Comparison of ENCODE assay signal across 8 cellular contexts in the genomic region with DNA sequence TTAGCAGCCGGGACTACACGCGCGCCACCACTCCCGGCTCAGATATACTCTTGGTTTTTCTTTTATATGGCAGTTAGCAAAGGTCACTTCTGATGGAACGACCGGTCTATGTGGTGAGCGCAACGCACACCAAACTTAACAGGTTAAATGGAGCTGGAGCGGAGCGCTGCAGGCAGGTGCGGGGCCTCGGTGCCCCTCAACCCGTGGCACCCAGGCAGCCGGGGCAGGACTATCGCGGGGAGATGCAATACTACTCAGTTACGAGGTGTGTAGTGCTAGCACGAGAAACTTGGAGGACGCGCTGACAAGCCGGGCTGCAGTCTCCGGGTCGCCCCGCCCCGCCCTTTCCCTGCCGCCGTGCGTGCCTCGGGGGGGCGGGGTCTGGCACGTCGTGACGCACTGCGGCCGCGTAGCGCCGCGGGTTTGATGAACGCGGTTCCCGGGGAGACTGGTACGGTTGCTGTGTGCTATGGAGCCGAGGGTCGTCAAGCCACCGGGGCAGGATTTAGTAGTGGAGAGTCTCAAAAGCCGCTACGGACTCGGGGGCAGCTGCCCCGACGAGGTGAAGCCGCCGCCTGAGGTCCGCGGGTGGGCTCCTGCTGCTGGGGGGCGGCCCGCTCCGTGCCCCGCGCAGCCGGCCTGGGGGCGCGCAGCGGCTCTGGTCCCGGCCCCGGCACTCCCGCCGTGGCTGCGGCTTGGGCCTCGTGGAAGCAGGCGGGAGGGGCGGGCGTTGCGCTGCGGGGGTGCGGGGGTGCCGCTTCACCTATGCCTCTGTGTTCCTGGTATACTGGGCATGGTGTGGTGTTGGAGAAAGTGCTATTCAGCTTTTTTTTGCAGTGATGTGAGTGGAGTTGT. TPM values are rescaled to one million over a fixed set of nuclear protein-coding genes. Genes with fewer than 3 reads are reported as not detected.
DNase-seq lines count a peak whose midpoint lies in the region; ATAC-seq, FAIRE-seq and TF ChIP-seq lines count a peak whose summit lies in the region.

A gene with protein sequence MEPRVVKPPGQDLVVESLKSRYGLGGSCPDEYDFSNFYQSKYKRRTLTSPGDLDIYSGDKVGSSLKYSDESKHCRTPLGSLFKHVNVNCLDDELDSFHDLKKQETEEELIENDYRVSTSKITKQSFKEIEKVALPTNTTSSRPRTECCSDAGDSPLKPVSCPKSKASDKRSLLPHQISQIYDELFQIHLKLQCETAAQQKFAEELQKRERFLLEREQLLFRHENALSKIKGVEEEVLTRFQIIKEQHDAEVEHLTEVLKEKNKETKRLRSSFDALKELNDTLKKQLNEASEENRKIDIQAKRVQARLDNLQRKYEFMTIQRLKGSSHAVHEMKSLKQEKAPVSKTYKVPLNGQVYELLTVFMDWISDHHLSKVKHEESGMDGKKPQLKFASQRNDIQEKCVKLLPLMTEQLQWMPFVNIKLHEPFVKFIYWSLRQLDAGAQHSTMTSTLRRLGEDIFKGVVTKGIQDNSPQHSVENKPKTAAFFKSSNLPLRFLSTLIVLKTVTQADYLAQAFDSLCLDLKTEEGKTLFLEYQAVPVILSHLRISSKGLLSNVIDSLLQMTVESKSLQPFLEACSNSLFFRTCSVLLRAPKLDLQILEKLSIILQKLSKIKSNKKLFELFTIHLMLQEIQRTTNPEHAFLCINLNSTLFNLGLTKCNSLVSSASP (plus strand): TSS at position 418 of the 855 bp plus-strand sequence. CDS start 52 bp downstream, at position 470.

- H4K20me1 ChIP-seq in H1 (replicated peaks in 1 of 2; ENCODE audit: control insufficient read depth in 1 of 2, insufficient read depth in 2 of 2, low read length in 2 of 2), result peaks cover 1 to 6% of the 10 kb centered on the region in 2 experiments

- H2AFZ ChIP-seq in H1 (ENCODE audit: low read length), result no peak within 1 kb of the TSS; the same call in 1 of the 2 replicates

- TF ChIP-seq POLR2A in H1 (IDR thresholded peaks at IDR 0.05; ENCODE audit: control extremely low read depth in 1 of 2, low read depth in 2 of 2, low read length in 2 of 2), result peak; percentile 97

- FAIRE-seq in H1 (lab: Jason Lieb, UNC), result no peak

- WGBS in H1 (ENCODE audit: extremely low coverage in 1 of 2, insufficient coverage in 1 of 2, insufficient read length in 1 of 2, insufficient replicate concordance in 2 of 2, low coverage in 1 of 2, low lambda C conversion rate in 2 of 2, missing lambda C conversion rate in 1 of 2), 2 experiments, result 2% methylated on average over 48 of the region's 78 CpGs; no CpG with 5 or more reads in 1 of the 2 experiments

- H3K79me2 ChIP-seq in H1 (ENCODE audit: control insufficient read depth in 1 of 2, insufficient read depth in 2 of 2, low read length in 2 of 2), result peaks cover 0 to 18% of the 10 kb centered on the region in 2 experiments; a peak in 3 of 4 replicates

- H3K79me1 ChIP-seq in H1 (ENCODE audit: low read depth, low read length), result no peaks in the 10 kb centered on the region

- no peak within 1 kb of the TSS for H2BK120ac ChIP-seq in H1 (replicated peaks; ENCODE audit: low read depth, low read length)

- H4K8ac ChIP-seq in H1 (ENCODE audit: extremely low read depth, insufficient read depth, low read length), result peak within 1 kb of the TSS; percentile 94; the same call in 1 of the 2 replicates

- peak within 1 kb of the TSS; percentile 67 to 92 for H3K4me2 ChIP-seq in H1 (ENCODE audit: insufficient read depth in 1 of 2, low read depth in 2 of 2, low read length in 2 of 2)

- H3K27me3 ChIP-seq in H1 (replicated peaks in 1 of 4; ENCODE audit: control insufficient read depth in 3 of 4, extremely low read depth in 1 of 4, insufficient read depth in 3 of 4, low read length in 3 of 4), result no peaks in the 10 kb centered on the region

- H3K27ac ChIP-seq in H1 (ENCODE audit: low read depth, low read length), result peak within 1 kb of the TSS; percentile 92

- H2BK12ac ChIP-seq in H1 (ENCODE audit: low read depth, low read length), result no peak within 1 kb of the TSS

- H3K4me1 ChIP-seq in H1 (replicated peaks in 1 of 4; ENCODE audit: control insufficient read depth in 3 of 4, insufficient read depth in 4 of 4, low read length in 3 of 4), result no peaks in the 10 kb centered on the region; a peak in 1 of 7 replicates

- no peak for TF ChIP-seq EP300 in H1 (IDR thresholded peaks at IDR 0.05; ENCODE audit: borderline replicate concordance in 1 of 2, low read depth in 2 of 2, low read length in 2 of 2)

- H4K5ac ChIP-seq in H1 (ENCODE audit: insufficient read length, low read depth, low read length), result peak within 1 kb of the TSS; percentile 18

- no peak within 1 kb of the TSS for H3K14ac ChIP-seq in H1 (ENCODE audit: insufficient read length)

- H3K23ac ChIP-seq in H1 (ENCODE audit: insufficient read length), result no peak within 1 kb of the TSS

- H2BK20ac ChIP-seq in H1 (ENCODE audit: low read length), result no peak within 1 kb of the TSS

- H2AK5ac ChIP-seq in H1 (ENCODE audit: low read depth, low read length), result no peak within 1 kb of the TSS

- peaks cover 5% of the 10 kb centered on the region; the same call in 1 of the 2 replicates for H3K23me2 ChIP-seq in H1 (ENCODE audit: low read depth, low read length)

- H3K9ac ChIP-seq in H1 (replicated peaks in 1 of 4; ENCODE audit: extremely low read depth in 1 of 4, low read depth in 3 of 4, low read length in 3 of 4), result peak within 1 kb of the TSS; percentile 85 to 91 (median 90)

- no peak within 1 kb of the TSS for H3K18ac ChIP-seq in H1 (ENCODE audit: extremely low read depth, low read length)

- H3K4ac ChIP-seq in H1 (replicated peaks; ENCODE audit: insufficient read length, low read depth, low read length), result peak within 1 kb of the TSS; percentile 8

- H3K56ac ChIP-seq in H1 (replicated peaks; ENCODE audit: insufficient read length, low read depth, low read length), result peak within 1 kb of the TSS; percentile 82

- DNase-seq in COLO829 (ENCODE audit: low spot score), result peak; percentile 79
- DNase-seq in HS-27A (ENCODE audit: low read depth), result peak; percentile 71
- DNase-seq in NOMO-1 treated with DMSO at 0.1 percent for 48 hours (lab: John Stamatoyannopoulos, UW; ENCODE audit: unreplicated experiment), result peak; percentile 84
- DNase-seq in H1 (ENCODE audit: low read depth in 1 of 2, low spot score in 2 of 2), result peak; percentile 78 to 95
- peak; percentile 95 for DNase-seq in mesenteric fat pad (ENCODE audit: low spot score)
- peak; percentile 77 for DNase-seq in stimulated activated CD8-positive, alpha-beta memory T cell treated with anti-CD3 and anti-CD28 coated beads, Interleukin-15, amount 100 ng/mL, for 1 hour (ENCODE audit: low read depth)

- peak within 1 kb of the TSS; percentile 63 to 82 (median 74) for H3K4me3 ChIP-seq in H1 (ENCODE audit: extremely low read depth in 1 of 4, insufficient read depth in 2 of 4, low read depth in 3 of 4, low read length in 4 of 4)

- CTCF ChIA-PET in activated CD8-positive, alpha-beta memory T cell treated with anti-CD3 and anti-CD28 coated beads for 36 hours (lab: Charles Lee), result no interaction called here
- CTCF ChIA-PET in H1 (lab: Charles Lee; ENCODE audit: partially characterized antibody), result interaction anchor here (0.7 to 1.1 kb wide), 2 partner anchors 12 to 352 kb away, joined by 4 read pairs; no protein-coding TSS in a partner anchor

- no peaks in the 10 kb centered on the region for H3K9me3 ChIP-seq in H1 (ENCODE audit: insufficient read depth in 2 of 2, low read depth in 1 of 2, low read length in 1 of 2)

- TF ChIP-seq CTCF in H1 (IDR thresholded peaks at IDR 0.05; ENCODE audit: control extremely low read depth in 1 of 3, insufficient read depth in 1 of 3, low read depth in 1 of 3, low read length in 3 of 3), result no peak

- TF ChIP-seq RAD21 in H1 (IDR thresholded peaks at IDR 0.05 in 1 of 2, conservative IDR thresholded peaks at IDR 0.05 in 1 of 2; ENCODE audit: low read depth in 2 of 2, low read length in 2 of 2), result no peak

- peak; percentile 93 for ATAC-seq in GM19468 (IDR thresholded peaks at IDR 0.05; ENCODE audit: extremely low read depth, unreplicated experiment)

- H2BK15ac ChIP-seq in H1 (ENCODE audit: low read length), result no peak within 1 kb of the TSS; the same call in 1 of the 2 replicates

- POLR2A ChIA-PET in activated CD8-positive, alpha-beta memory T cell treated with anti-CD3 and anti-CD28 coated beads for 36 hours (lab: Charles Lee), result no interaction called here
- POLR2A ChIA-PET in H1 (lab: Charles Lee; ENCODE audit: partially characterized antibody), result interaction anchor here (0.6 to 1.2 kb wide), 3 partner anchors 27 to 160 kb away, joined by 3 read pairs; no protein-coding TSS in a partner anchor

- H3K36me3 ChIP-seq in H1 (ENCODE audit: control insufficient read depth in 2 of 4, insufficient read depth in 4 of 4, low read length in 3 of 4), result peaks cover 10 to 50% (median 23%) of the 10 kb centered on the region in 4 experiments

- no peak within 1 kb of the TSS for H4K91ac ChIP-seq in H1 (replicated peaks; ENCODE audit: insufficient read length, low read length)

- 0 out of 2 replicates have a peak within 1 kb of the TSS, but pooled peaks have one; percentile 53 for H2BK5ac ChIP-seq in H1 (ENCODE audit: low read depth, low read length)

TF ChIP-seq in H1, 55 proteins besides CTCF, POLR2A, EP300 and RAD21 (continues in another document):
- TF ChIP-seq SRF (IDR thresholded peaks at IDR 0.05; ENCODE audit: low read depth, low read length) (no peak), RBBP5 (IDR thresholded peaks at IDR 0.05; ENCODE audit: borderline replicate concordance, low read depth, low read length) (peak; percentile 71), FOSL1 (IDR thresholded peaks at IDR 0.05; ENCODE audit: insufficient read depth, low read depth, low read length) (no peak), KDM5A (IDR thresholded peaks at IDR 0.05; ENCODE audit: low read length) (no peak), CTBP2 (IDR thresholded peaks at IDR 0.05; ENCODE audit: borderline replicate concordance, insufficient read depth, insufficient read length, low read length) (no peak), JUND (IDR thresholded peaks at IDR 0.05; ENCODE audit: low read length) (no peak), CEBPB (IDR thresholded peaks at IDR 0.05; ENCODE audit: low read depth, low read length) (no peak), TAF7 (optimal IDR thresholded peaks at IDR 0.05; ENCODE audit: borderline replicate concordance, low read depth, low read length) (no peak)

RNA-seq across cellular contexts. Expression of the gene that starts here (rescaled TPM):
- 10 to 100 TPM; 14.0 to 16.0 TPM for total RNA-seq in activated CD8-positive, alpha-beta memory T cell treated with anti-CD3 and anti-CD28 coated beads for 36 hours
- total RNA-seq in H1 (2021; fragmentation: NEBNext Ultra II Directional; extraction: Animal tissue kit (Norgen Biotek cat#: 25700)), result 29.8 and 31.6 TPM in 2 replicates
- polyA plus RNA-seq in H1 (2011; rRNA removed), result 5.4 and 8.3 TPM in 2 replicates
- polyA plus RNA-seq in H1 (2011; cell fraction: cytosol; rRNA removed), result 9.4 TPM
- 14.5 TPM for polyA plus RNA-seq in H1 (2011; cell fraction: nucleus; rRNA removed)
- polyA plus RNA-seq in H1 (2012, experiment 1 of 2), result 11.2 to 22.2 TPM (median 12.9 TPM) in 4 replicates
- 3.8 TPM for polyA plus RNA-seq in H1 (2012, experiment 2 of 2)
- polyA plus RNA-seq in H1 (2013, experiment 1 of 2), result 23.2 TPM
- polyA plus RNA-seq in H1 (2013, experiment 2 of 2), result 22.0 TPM
- 20.3 and 22.3 TPM in 2 replicates for polyA minus RNA-seq in H1 (2011; rRNA and poly(A)+ RNA removed)
- 19.4 TPM for polyA minus RNA-seq in H1 (2011; cell fraction: cytosol; rRNA and poly(A)+ RNA removed)
- 55.8 TPM for polyA minus RNA-seq in H1 (2011; cell fraction: nucleus; rRNA and poly(A)+ RNA removed)
- total RNA-seq in mesenteric fat pad, result 3.8 TPM

Comparison
In these comparisons a context has a peak if more than half of its experiments do, and no peak if none do; other contexts are left out.
1. Peak in every context shown above with its lines: DNase-seq, ATAC-seq, H3K4me3 ChIP-seq and H3K27ac ChIP-seq.